ENCODE assay signal across 1 cellular context in genomic region chr9:133275105-133276000, GRCh38.
TF ChIP-seq lines count a peak whose summit lies in the region.

TSS of gene ABO (minus strand) at chr9:133275201.

TF ChIP-seq in SK-N-SH, 30 proteins besides CTCF, POLR2A, EP300 and RAD21 (continued from another document):
- TF ChIP-seq GATA2 (CRISPR knock-in tag; IDR thresholded peaks at IDR 0.05), result no peak
